8 cellular contexts compared by ENCODE assay signal in genomic region chr10:93376372-93377296, GRCh38.
DNase-seq lines count a peak whose midpoint lies in the region; ATAC-seq and TF ChIP-seq lines count a peak whose summit lies in the region.

No MANE protein-coding gene starts in this region.

- TF ChIP-seq EP300 in ovary (IDR thresholded peaks at IDR 0.05): no peak

- H3K27me3 ChIP-seq in adipocyte (replicated peaks; ENCODE audit: control insufficient read depth, insufficient read depth, low read length) (no peaks in the 10 kb centered on the region), ovary (no peaks in the 10 kb centered on the region)

- peak; percentile 97 for ATAC-seq in Right ventricle myocardium superior (ENCODE audit: poor library complexity)
- no peak for ATAC-seq in HG03135 (IDR thresholded peaks at IDR 0.05; ENCODE audit: unreplicated experiment)

- TF ChIP-seq POLR2A in ovary (IDR thresholded peaks at IDR 0.05): no peak

- no peaks in the 10 kb centered on the region for H3K9me3 ChIP-seq in adipocyte (ENCODE audit: control insufficient read depth, low read length)
- no peaks in the 10 kb centered on the region for H3K9me3 ChIP-seq in ovary

- DNase-seq in A172 (ENCODE audit: low spot score) (peak; percentile 86), GM04503 (ENCODE audit: low read depth) (peak; percentile 71), HT1080 (ENCODE audit: low read depth) (peak; percentile 82), OCI-M1 (lab: John Stamatoyannopoulos, UW) (peak; percentile 86), adipocyte (ENCODE audit: low read depth) (peak; percentile 95), Right ventricle myocardium superior (no peak), ovary (peak; percentile 54 to 74 (median 60))

- H3K36me3 ChIP-seq in adipocyte (ENCODE audit: control insufficient read depth, insufficient read depth, low read length, severe bottlenecking) (peaks cover 78% of the 10 kb centered on the region), ovary (no peaks in the 10 kb centered on the region)

- H3K4me3 ChIP-seq in adipocyte (ENCODE audit: low read length) (peak overlapping the region; percentile 48), ovary (no peak overlapping the region)

- intact Hi-C loops in Right ventricle myocardium superior (cut with DNase I): loop anchor here (2.0 kb wide), 1 partner anchor 106 kb away; the partner anchor contains the start of gene MYOF
- intact Hi-C loops in ovary (cut with DNase I): loop anchor here (2.0 to 5.0 kb wide), 4 partner anchors 61 to 108 kb away; partner anchors contain the start of gene MYOF (in 2 of the 4)

- H3K27ac ChIP-seq in ovary: peak overlapping the region; percentile 5 to 73

- TF ChIP-seq CTCF in ovary (IDR thresholded peaks at IDR 0.05): peak; percentile 77 to 96 (median 95)

- 11 to 23% (median 12%) methylated on average over 10 of the region's 10 CpGs for WGBS in ovary, 3 donors

- peak overlapping the region; percentile 78 for H3K9ac ChIP-seq in adipocyte (ENCODE audit: low read length)

- H3K4me1 ChIP-seq in adipocyte (ENCODE audit: control insufficient read depth, insufficient read depth, low read length) (peaks cover 40% of the 10 kb centered on the region), ovary (ENCODE audit: insufficient read depth) (no peaks in the 10 kb centered on the region)
